ENCODE assay signal across 20 cellular contexts in the genomic region with DNA sequence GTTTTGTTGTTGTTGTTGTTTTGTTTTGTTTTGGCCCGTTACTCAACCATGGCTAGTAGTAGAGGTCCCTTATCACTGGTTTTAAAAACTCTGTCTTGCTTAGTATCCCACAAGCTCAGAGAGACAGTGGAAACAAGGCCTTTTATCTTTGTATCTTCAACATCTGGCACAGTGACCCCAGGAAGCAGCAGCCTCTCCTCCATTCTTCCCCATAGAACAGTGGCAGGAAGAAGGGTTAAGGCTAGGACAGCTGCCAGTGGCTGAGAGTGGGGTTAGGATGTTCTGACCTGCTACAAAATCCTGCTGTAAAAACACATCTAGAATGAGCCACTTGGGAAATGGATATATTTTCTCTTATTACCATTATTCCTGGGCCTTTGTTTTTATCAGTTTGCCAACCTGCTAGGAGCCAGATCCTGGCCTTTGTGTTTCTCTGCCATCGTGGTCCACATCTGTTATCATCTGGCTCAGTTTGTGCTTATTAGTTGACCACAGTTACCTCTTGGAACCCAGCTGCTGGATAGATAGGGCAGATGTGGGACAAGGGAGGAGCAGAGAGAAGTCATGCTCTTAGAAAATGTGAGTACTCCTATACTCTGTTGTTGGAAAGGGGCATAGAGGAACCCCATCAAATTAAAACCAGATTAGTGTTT.
DNase-seq lines count a peak whose midpoint lies in the region; ATAC-seq lines count a peak whose summit lies in the region.
"Had no signal": no experiment of that assay in that cellular context is flagged by ENCODE, and none has a peak within 500 bp of the region (broad histone marks: within the 10 kb centered on the region; RNA-seq: fewer than 3 reads in every experiment).

No MANE protein-coding gene starts in this region.

- H3K9me3 Mint-ChIP-seq in stimulated activated effector memory CD8-positive, alpha-beta T cell treated with anti-CD3 and anti-CD28 coated beads, Interleukin-12 subunit alpha, Interleukin-12 subunit beta, amount 100 ng/mL, for 72 hours = no peaks in the 10 kb centered on the region
- H3K9me3 Mint-ChIP-seq: CD4-positive, alpha-beta T cell had no signal

- H3K27ac Mint-ChIP-seq in stimulated activated effector memory CD8-positive, alpha-beta T cell treated with anti-CD3 and anti-CD28 coated beads, Interleukin-12 subunit alpha, Interleukin-12 subunit beta, amount 100 ng/mL, for 72 hours = peak overlapping the region; percentile 5
- H3K27ac Mint-ChIP-seq: CD4-positive, alpha-beta T cell; T-helper 17 cell had no signal

- no peaks in the 10 kb centered on the region for H3K4me1 Mint-ChIP-seq in stimulated activated effector memory CD8-positive, alpha-beta T cell treated with anti-CD3 and anti-CD28 coated beads, Interleukin-12 subunit alpha, Interleukin-12 subunit beta, amount 100 ng/mL, for 72 hours
- H3K4me1 Mint-ChIP-seq: T-helper 17 cell had no signal

- no peak for ATAC-seq in stimulated activated effector memory CD8-positive, alpha-beta T cell treated with anti-CD3 and anti-CD28 coated beads, Interleukin-12 subunit alpha, Interleukin-12 subunit beta, amount 100 ng/mL, for 72 hours
- ATAC-seq: HCT116, T-helper 17 cell had no signal

- DNase-seq in CMK (ENCODE audit: low read depth) (peak; percentile 91), OCI-M1 (lab: John Stamatoyannopoulos, UW) (peak; percentile 84), dermis microvascular lymphatic vessel endothelial cell (ENCODE audit: low read depth in 2 of 2) (peak; percentile 25 to 45), NCI-H128 (lab: John Stamatoyannopoulos, UW; ENCODE audit: unreplicated experiment) (no peak), Ammon's horn (ENCODE audit: low spot score) (no peak), NCI-H1930 (lab: John Stamatoyannopoulos, UW) (no peak)
- DNase-seq in stimulated activated effector memory CD8-positive, alpha-beta T cell treated with anti-CD3 and anti-CD28 coated beads, Interleukin-12 subunit alpha, Interleukin-12 subunit beta, amount 100 ng/mL, for 72 hours (ENCODE audit: low spot score in 2 of 2) = no peak
- DNase-seq: Caco-2; CD4-positive, alpha-beta T cell; DMS153; MV-4-11; NCI-H1417; NCI-H1694 treated with DMSO at 0.1 percent for 48 hours; NCI-H2107; NCI-H2227 treated with DMSO at 0.1 percent for 48 hours; NCI-H510A; Peyer's patch; SW 1271; T-helper 17 cell had no signal

- no peaks in the 10 kb centered on the region for H3K36me3 Mint-ChIP-seq in stimulated activated effector memory CD8-positive, alpha-beta T cell treated with anti-CD3 and anti-CD28 coated beads, Interleukin-12 subunit alpha, Interleukin-12 subunit beta, amount 100 ng/mL, for 72 hours

- H3K4me3 Mint-ChIP-seq in stimulated activated effector memory CD8-positive, alpha-beta T cell treated with anti-CD3 and anti-CD28 coated beads, Interleukin-12 subunit alpha, Interleukin-12 subunit beta, amount 100 ng/mL, for 72 hours = no peak overlapping the region
- H3K4me3 Mint-ChIP-seq: CD4-positive, alpha-beta T cell; T-helper 17 cell had no signal

Comparison
In these comparisons a context has a peak if more than half of its experiments do, and no peak if none do; other contexts are left out.
1. DNase-seq: peak in CMK (single experiment), OCI-M1 (single experiment) and dermis microvascular lymphatic vessel endothelial cell (2 of 2); none in stimulated activated effector memory CD8-positive, alpha-beta T cell treated with anti-CD3 and anti-CD28 coated beads, Interleukin-12 subunit alpha, Interleukin-12 subunit beta, amount 100 ng/mL, for 72 hours (0 of 2), NCI-H128 (single experiment), Ammon's horn (single experiment) and NCI-H1930 (0 of 2).